In the genomic region with DNA sequence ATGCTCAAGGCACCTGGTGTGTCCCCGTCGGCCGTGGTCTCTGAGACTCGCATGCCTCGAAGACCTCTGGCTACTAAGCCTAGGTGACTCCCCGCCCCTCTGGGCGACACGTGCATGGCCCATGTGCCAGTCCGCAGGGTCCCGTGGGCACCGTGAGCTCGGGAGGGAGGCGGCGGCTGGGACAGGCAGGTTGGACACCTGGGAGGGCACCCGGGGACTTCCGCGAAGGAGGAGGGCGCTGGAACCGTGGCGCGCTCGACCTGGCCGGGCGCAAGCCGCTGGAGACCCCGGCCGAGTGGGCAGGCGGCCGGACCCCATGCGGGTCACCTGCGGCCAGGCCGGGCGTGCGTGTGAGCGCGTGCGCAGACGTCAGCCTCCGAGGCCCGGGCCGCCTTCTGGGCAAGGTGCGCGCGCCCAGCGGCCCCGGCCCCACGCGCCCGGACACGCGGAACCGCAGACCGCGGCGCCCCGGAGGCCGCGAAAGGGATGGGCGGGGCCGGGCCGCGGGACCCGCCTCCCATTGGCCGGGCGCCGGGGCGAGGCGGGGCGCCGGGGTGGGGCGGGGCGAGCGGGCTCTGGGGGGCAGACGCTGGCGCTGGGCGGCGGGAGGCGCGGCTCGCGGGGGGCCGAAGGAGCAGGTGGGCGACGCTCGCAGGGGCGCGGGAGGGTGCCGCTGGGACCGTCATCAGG, we compare ENCODE assay signal across 1 cellular context.
TF ChIP-seq lines count a peak whose summit lies in the region.

No MANE protein-coding gene starts in this region.

TF ChIP-seq in H1, 55 proteins besides CTCF, POLR2A, EP300 and RAD21 (continued from another document):
- TF ChIP-seq, protein P1, sequence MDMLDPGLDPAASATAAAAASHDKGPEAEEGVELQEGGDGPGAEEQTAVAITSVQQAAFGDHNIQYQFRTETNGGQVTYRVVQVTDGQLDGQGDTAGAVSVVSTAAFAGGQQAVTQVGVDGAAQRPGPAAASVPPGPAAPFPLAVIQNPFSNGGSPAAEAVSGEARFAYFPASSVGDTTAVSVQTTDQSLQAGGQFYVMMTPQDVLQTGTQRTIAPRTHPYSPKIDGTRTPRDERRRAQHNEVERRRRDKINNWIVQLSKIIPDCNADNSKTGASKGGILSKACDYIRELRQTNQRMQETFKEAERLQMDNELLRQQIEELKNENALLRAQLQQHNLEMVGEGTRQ (IDR thresholded peaks at IDR 0.05; ENCODE audit: low read length) = no peak
- TF ChIP-seq CTBP2 (IDR thresholded peaks at IDR 0.05; ENCODE audit: borderline replicate concordance, insufficient read depth, insufficient read length, low read length) = peak; percentile 33
- TF ChIP-seq GTF2F1 (IDR thresholded peaks at IDR 0.05; ENCODE audit: borderline replicate concordance, low read depth, low read length) = no peak
- no peak for TF ChIP-seq SAP30 (IDR thresholded peaks at IDR 0.05; ENCODE audit: insufficient read depth, insufficient replicate concordance, low read length)
- TF ChIP-seq TAF1 (IDR thresholded peaks at IDR 0.05; ENCODE audit: low read depth, low read length) = no peak
- TF ChIP-seq CREB1 (IDR thresholded peaks at IDR 0.05) = no peak
- TF ChIP-seq KDM1A (IDR thresholded peaks at IDR 0.05; ENCODE audit: borderline replicate concordance, low read length) = no peak
- TF ChIP-seq, protein P2, sequence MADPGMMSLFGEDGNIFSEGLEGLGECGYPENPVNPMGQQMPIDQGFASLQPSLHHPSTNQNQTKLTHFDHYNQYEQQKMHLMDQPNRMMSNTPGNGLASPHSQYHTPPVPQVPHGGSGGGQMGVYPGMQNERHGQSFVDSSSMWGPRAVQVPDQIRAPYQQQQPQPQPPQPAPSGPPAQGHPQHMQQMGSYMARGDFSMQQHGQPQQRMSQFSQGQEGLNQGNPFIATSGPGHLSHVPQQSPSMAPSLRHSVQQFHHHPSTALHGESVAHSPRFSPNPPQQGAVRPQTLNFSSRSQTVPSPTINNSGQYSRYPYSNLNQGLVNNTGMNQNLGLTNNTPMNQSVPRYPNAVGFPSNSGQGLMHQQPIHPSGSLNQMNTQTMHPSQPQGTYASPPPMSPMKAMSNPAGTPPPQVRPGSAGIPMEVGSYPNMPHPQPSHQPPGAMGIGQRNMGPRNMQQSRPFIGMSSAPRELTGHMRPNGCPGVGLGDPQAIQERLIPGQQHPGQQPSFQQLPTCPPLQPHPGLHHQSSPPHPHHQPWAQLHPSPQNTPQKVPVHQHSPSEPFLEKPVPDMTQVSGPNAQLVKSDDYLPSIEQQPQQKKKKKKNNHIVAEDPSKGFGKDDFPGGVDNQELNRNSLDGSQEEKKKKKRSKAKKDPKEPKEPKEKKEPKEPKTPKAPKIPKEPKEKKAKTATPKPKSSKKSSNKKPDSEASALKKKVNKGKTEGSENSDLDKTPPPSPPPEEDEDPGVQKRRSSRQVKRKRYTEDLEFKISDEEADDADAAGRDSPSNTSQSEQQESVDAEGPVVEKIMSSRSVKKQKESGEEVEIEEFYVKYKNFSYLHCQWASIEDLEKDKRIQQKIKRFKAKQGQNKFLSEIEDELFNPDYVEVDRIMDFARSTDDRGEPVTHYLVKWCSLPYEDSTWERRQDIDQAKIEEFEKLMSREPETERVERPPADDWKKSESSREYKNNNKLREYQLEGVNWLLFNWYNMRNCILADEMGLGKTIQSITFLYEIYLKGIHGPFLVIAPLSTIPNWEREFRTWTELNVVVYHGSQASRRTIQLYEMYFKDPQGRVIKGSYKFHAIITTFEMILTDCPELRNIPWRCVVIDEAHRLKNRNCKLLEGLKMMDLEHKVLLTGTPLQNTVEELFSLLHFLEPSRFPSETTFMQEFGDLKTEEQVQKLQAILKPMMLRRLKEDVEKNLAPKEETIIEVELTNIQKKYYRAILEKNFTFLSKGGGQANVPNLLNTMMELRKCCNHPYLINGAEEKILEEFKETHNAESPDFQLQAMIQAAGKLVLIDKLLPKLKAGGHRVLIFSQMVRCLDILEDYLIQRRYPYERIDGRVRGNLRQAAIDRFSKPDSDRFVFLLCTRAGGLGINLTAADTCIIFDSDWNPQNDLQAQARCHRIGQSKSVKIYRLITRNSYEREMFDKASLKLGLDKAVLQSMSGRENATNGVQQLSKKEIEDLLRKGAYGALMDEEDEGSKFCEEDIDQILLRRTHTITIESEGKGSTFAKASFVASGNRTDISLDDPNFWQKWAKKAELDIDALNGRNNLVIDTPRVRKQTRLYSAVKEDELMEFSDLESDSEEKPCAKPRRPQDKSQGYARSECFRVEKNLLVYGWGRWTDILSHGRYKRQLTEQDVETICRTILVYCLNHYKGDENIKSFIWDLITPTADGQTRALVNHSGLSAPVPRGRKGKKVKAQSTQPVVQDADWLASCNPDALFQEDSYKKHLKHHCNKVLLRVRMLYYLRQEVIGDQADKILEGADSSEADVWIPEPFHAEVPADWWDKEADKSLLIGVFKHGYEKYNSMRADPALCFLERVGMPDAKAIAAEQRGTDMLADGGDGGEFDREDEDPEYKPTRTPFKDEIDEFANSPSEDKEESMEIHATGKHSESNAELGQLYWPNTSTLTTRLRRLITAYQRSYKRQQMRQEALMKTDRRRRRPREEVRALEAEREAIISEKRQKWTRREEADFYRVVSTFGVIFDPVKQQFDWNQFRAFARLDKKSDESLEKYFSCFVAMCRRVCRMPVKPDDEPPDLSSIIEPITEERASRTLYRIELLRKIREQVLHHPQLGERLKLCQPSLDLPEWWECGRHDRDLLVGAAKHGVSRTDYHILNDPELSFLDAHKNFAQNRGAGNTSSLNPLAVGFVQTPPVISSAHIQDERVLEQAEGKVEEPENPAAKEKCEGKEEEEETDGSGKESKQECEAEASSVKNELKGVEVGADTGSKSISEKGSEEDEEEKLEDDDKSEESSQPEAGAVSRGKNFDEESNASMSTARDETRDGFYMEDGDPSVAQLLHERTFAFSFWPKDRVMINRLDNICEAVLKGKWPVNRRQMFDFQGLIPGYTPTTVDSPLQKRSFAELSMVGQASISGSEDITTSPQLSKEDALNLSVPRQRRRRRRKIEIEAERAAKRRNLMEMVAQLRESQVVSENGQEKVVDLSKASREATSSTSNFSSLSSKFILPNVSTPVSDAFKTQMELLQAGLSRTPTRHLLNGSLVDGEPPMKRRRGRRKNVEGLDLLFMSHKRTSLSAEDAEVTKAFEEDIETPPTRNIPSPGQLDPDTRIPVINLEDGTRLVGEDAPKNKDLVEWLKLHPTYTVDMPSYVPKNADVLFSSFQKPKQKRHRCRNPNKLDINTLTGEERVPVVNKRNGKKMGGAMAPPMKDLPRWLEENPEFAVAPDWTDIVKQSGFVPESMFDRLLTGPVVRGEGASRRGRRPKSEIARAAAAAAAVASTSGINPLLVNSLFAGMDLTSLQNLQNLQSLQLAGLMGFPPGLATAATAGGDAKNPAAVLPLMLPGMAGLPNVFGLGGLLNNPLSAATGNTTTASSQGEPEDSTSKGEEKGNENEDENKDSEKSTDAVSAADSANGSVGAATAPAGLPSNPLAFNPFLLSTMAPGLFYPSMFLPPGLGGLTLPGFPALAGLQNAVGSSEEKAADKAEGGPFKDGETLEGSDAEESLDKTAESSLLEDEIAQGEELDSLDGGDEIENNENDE (IDR thresholded peaks at IDR 0.05; ENCODE audit: insufficient replicate concordance, low read length) = no peak
- TF ChIP-seq NRF1 (IDR thresholded peaks at IDR 0.05; ENCODE audit: low read depth, low read length) = no peak
- TF ChIP-seq HDAC2 (IDR thresholded peaks at IDR 0.05; ENCODE audit: borderline replicate concordance in 1 of 2, low read depth in 2 of 2, low read length in 2 of 2) = 0 out of 4 replicates have a peak, but pooled peaks have one; percentile 11 to 24
- TF ChIP-seq, protein P3, sequence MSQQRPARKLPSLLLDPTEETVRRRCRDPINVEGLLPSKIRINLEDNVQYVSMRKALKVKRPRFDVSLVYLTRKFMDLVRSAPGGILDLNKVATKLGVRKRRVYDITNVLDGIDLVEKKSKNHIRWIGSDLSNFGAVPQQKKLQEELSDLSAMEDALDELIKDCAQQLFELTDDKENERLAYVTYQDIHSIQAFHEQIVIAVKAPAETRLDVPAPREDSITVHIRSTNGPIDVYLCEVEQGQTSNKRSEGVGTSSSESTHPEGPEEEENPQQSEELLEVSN (IDR thresholded peaks at IDR 0.05) = peak; percentile 91
- TF ChIP-seq TCF12 (IDR thresholded peaks at IDR 0.05; ENCODE audit: low read depth, low read length) = no peak
- TF ChIP-seq SUZ12 (IDR thresholded peaks at IDR 0.05; ENCODE audit: low read length) = no peak
- TF ChIP-seq RNF2 (IDR thresholded peaks at IDR 0.05; ENCODE audit: borderline replicate concordance, low read depth, low read length, missing control alignments, poor library complexity, severe bottlenecking) = no peak
- TF ChIP-seq SIRT6 (IDR thresholded peaks at IDR 0.05; ENCODE audit: low read length) = no peak
- TF ChIP-seq POLR2AphosphoS5 (IDR thresholded peaks at IDR 0.05; ENCODE audit: low read depth, low read length) = no peak
- no peak for TF ChIP-seq TEAD4 (IDR thresholded peaks at IDR 0.05; ENCODE audit: low read depth, low read length)
- peak; percentile 47; the same call in 1 of the 2 replicates for TF ChIP-seq BACH1 (IDR thresholded peaks at IDR 0.05; ENCODE audit: low read length)
- TF ChIP-seq EZH2 (IDR thresholded peaks at IDR 0.05; ENCODE audit: low read depth, low read length, severe bottlenecking) = no peak
- TF ChIP-seq CBX5 (IDR thresholded peaks at IDR 0.05; ENCODE audit: low read depth, low read length) = no peak
- TF ChIP-seq RXRA (IDR thresholded peaks at IDR 0.05; ENCODE audit: insufficient read depth, low read depth, low read length) = no peak
- no peak for TF ChIP-seq KDM5A (IDR thresholded peaks at IDR 0.05; ENCODE audit: low read length)
- peak; percentile 70 for TF ChIP-seq KDM4A (IDR thresholded peaks at IDR 0.05; ENCODE audit: low read depth, low read length, severe bottlenecking)
- no peak for TF ChIP-seq SP1 (IDR thresholded peaks at IDR 0.05; ENCODE audit: low read depth, low read length)
- TF ChIP-seq POU5F1 (IDR thresholded peaks at IDR 0.05; ENCODE audit: low read depth, low read length) = no peak
- TF ChIP-seq, protein P4, sequence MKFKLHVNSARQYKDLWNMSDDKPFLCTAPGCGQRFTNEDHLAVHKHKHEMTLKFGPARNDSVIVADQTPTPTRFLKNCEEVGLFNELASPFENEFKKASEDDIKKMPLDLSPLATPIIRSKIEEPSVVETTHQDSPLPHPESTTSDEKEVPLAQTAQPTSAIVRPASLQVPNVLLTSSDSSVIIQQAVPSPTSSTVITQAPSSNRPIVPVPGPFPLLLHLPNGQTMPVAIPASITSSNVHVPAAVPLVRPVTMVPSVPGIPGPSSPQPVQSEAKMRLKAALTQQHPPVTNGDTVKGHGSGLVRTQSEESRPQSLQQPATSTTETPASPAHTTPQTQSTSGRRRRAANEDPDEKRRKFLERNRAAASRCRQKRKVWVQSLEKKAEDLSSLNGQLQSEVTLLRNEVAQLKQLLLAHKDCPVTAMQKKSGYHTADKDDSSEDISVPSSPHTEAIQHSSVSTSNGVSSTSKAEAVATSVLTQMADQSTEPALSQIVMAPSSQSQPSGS (IDR thresholded peaks at IDR 0.05; ENCODE audit: low read length) = no peak
- TF ChIP-seq, protein P5, sequence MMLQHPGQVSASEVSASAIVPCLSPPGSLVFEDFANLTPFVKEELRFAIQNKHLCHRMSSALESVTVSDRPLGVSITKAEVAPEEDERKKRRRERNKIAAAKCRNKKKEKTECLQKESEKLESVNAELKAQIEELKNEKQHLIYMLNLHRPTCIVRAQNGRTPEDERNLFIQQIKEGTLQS (IDR thresholded peaks at IDR 0.05; ENCODE audit: insufficient read depth, low read depth, low read length) = no peak
- TF ChIP-seq YY1 (IDR thresholded peaks at IDR 0.05; ENCODE audit: low read depth, low read length) = no peak
- no peak for TF ChIP-seq RBBP5 (IDR thresholded peaks at IDR 0.05; ENCODE audit: borderline replicate concordance, low read depth, low read length)
- TF ChIP-seq SP2 (IDR thresholded peaks at IDR 0.05; ENCODE audit: low read length) = no peak
- no peak for TF ChIP-seq RFX5 (IDR thresholded peaks at IDR 0.05; ENCODE audit: borderline replicate concordance, low read depth, low read length)
- TF ChIP-seq JUN (IDR thresholded peaks at IDR 0.05; ENCODE audit: low read depth, low read length) = no peak
- TF ChIP-seq, protein P6, sequence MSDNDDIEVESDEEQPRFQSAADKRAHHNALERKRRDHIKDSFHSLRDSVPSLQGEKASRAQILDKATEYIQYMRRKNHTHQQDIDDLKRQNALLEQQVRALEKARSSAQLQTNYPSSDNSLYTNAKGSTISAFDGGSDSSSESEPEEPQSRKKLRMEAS (IDR thresholded peaks at IDR 0.05) = peak; percentile 96
- TF ChIP-seq ZNF274 (IDR thresholded peaks at IDR 0.05; ENCODE audit: borderline replicate concordance, extremely low read depth, low read length) = no peak
- no peak for TF ChIP-seq SIX5 (IDR thresholded peaks at IDR 0.05; ENCODE audit: low read depth, low read length)
- no peak for TF ChIP-seq GABPA (IDR thresholded peaks at IDR 0.05; ENCODE audit: borderline replicate concordance, insufficient read depth, low read length)
- TF ChIP-seq CHD2 (IDR thresholded peaks at IDR 0.05; ENCODE audit: low read length) = no peak
- TF ChIP-seq NANOG (IDR thresholded peaks at IDR 0.05; ENCODE audit: insufficient read depth, low read depth, low read length, poor library complexity, severe bottlenecking) = no peak
- no peak for TF ChIP-seq MAFK (IDR thresholded peaks at IDR 0.05; ENCODE audit: low read depth, low read length)
- no peak for TF ChIP-seq TAF7 (optimal IDR thresholded peaks at IDR 0.05; ENCODE audit: borderline replicate concordance, low read depth, low read length)
- TF ChIP-seq SIN3A (conservative IDR thresholded peaks at IDR 0.05 in 1 of 2, IDR thresholded peaks at IDR 0.05 in 1 of 2; ENCODE audit: low read depth in 1 of 2, low read length in 2 of 2) = no peak
- TF ChIP-seq ASH2L (IDR thresholded peaks at IDR 0.05; ENCODE audit: low read length) = no peak
- TF ChIP-seq SRF (IDR thresholded peaks at IDR 0.05; ENCODE audit: low read depth, low read length) = no peak
- TF ChIP-seq TBP (IDR thresholded peaks at IDR 0.05; ENCODE audit: low read depth, low read length) = no peak
- TF ChIP-seq CEBPB (IDR thresholded peaks at IDR 0.05; ENCODE audit: low read depth, low read length) = no peak
- no peak for TF ChIP-seq SP4 (IDR thresholded peaks at IDR 0.05; ENCODE audit: low read length)
- TF ChIP-seq JUND (IDR thresholded peaks at IDR 0.05; ENCODE audit: low read length) = no peak
- TF ChIP-seq CHD1 (IDR thresholded peaks at IDR 0.05; ENCODE audit: low read depth, low read length) = no peak
- no peak for TF ChIP-seq HDAC6 (IDR thresholded peaks at IDR 0.05; ENCODE audit: low read depth, low read length)
- TF ChIP-seq FOSL1 (IDR thresholded peaks at IDR 0.05; ENCODE audit: insufficient read depth, low read depth, low read length) = no peak
